ENCODE assay signal across 8 cellular contexts in the genomic region with DNA sequence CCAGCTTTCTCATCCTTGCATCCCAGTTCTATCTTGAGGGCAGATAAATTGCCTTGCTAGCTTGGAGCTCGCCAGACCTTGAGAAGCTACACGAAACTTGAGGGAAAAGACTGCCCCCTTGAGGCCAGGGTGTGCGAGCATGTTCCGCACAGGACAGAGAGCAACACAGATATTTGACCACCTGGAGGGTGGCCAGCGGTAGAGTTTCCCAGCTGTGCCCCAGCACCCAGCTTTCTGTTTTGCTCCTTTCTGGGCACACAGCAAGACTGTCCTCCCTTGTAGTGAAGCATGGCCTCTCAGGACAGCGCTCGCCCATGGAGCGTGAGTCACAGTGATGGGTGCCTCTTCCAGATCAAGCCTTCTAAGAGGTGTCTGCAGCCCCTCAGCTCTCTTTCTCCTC. TPM values are rescaled to one million over a fixed set of nuclear protein-coding genes. Genes with fewer than 3 reads are reported as not detected.
DNase-seq lines count a peak whose midpoint lies in the region; ATAC-seq, FAIRE-seq and TF ChIP-seq lines count a peak whose summit lies in the region.

No MANE protein-coding gene starts in this region.

- no peaks in the 10 kb centered on the region for H3K4me1 Mint-ChIP-seq in progenitor cell of endocrine pancreas (ENCODE audit: low read depth)

- peaks cover 47% of the 10 kb centered on the region for H3K27me3 Mint-ChIP-seq in progenitor cell of endocrine pancreas

- DNase-seq in DMS 273 (lab: John Stamatoyannopoulos, UW; ENCODE audit: unreplicated experiment) (peak; percentile 86), GM19240 (ENCODE audit: insufficient read length, low spot score) (peak; percentile 37), HTR-8/SVneo (ENCODE audit: insufficient read length, low spot score) (peak; percentile 33), SHP77 treated with DMSO at 0.1 percent for 48 hours (lab: John Stamatoyannopoulos, UW) (peak; percentile 32), fibroblast of pulmonary artery (ENCODE audit: low read depth) (peak; percentile 17), progenitor cell of endocrine pancreas (ENCODE audit: low spot score, unreplicated experiment) (peak; percentile 55)

- no peaks in the 10 kb centered on the region for H3K36me3 Mint-ChIP-seq in progenitor cell of endocrine pancreas (ENCODE audit: insufficient read depth)

- no peaks in the 10 kb centered on the region for H3K9me3 Mint-ChIP-seq in progenitor cell of endocrine pancreas (ENCODE audit: low read depth)

- FAIRE-seq in HTR-8/SVneo (lab: Jason Lieb, UNC): no peak

- no peak overlapping the region for H3K4me3 ChIP-seq in fibroblast of pulmonary artery (replicated peaks; ENCODE audit: low read depth, low read length)

- TF ChIP-seq CTCF in fibroblast of pulmonary artery (IDR thresholded peaks at IDR 0.05; ENCODE audit: low read length, missing control alignments) (peak; percentile 27), progenitor cell of endocrine pancreas (IDR thresholded peaks at IDR 0.05; ENCODE audit: unreplicated experiment) (peak; percentile 90)

- no peak overlapping the region for H3K4me3 Mint-ChIP-seq in progenitor cell of endocrine pancreas (ENCODE audit: low read depth)

- no peak overlapping the region for H3K27ac Mint-ChIP-seq in progenitor cell of endocrine pancreas

- ATAC-seq in GM21825 (IDR thresholded peaks at IDR 0.05; ENCODE audit: unreplicated experiment): no peak
- ATAC-seq in HG02588 (IDR thresholded peaks at IDR 0.05; ENCODE audit: unreplicated experiment): no peak

RNA-seq across cellular contexts. Expression of a gene that starts 23.5 kb away (rescaled TPM):
- not detected in 2 replicates for total RNA-seq in progenitor cell of endocrine pancreas

Comparison
In these comparisons a context has a peak if more than half of its experiments do, and no peak if none do; other contexts are left out.
1. DNase-seq: peak in every context shown above with its lines; median percentile 86 in DMS 273; 55 in progenitor cell of endocrine pancreas; 37 in GM19240; 33 in HTR-8/SVneo; 32 in SHP77 treated with DMSO at 0.1 percent for 48 hours; 17 in fibroblast of pulmonary artery.